1 cellular context compared by ENCODE assay signal in genomic region chr7:48894574-48894973, GRCh38.
TF ChIP-seq lines count a peak whose summit lies in the region.

No MANE protein-coding gene starts in this region.

TF ChIP-seq in GM23338, 12 proteins besides CTCF, POLR2A, EP300 and RAD21 (continued from another document):
- TF ChIP-seq ZNF462 (CRISPR knock-in tag; IDR thresholded peaks at IDR 0.05) (no peak), REST (IDR thresholded peaks at IDR 0.05; ENCODE audit: unreplicated experiment) (no peak), POLR2AphosphoS5 (IDR thresholded peaks at IDR 0.05; ENCODE audit: low read depth) (no peak), STAT1 (IDR thresholded peaks at IDR 0.05; ENCODE audit: unreplicated experiment) (no peak), JUNB (IDR thresholded peaks at IDR 0.05; ENCODE audit: unreplicated experiment) (no peak)
